17 cellular contexts compared by ENCODE assay signal in genomic region chr6:167682546-167683027, GRCh38.
A peak's percentile ranks its signal among the peaks of the same experiment; 100 is the strongest.
DNase-seq lines count a peak whose midpoint lies in the region; ATAC-seq and TF ChIP-seq lines count a peak whose summit lies in the region.
"Had no signal": no experiment of that assay in that cellular context is flagged by ENCODE, and none has a peak within 500 bp of the region (broad histone marks: within the 10 kb centered on the region; RNA-seq: fewer than 3 reads in every experiment).

No MANE protein-coding gene starts in this region.

- H3K36me3 Mint-ChIP-seq in chondrocyte (ENCODE audit: low read depth) (peaks cover 1% of the 10 kb centered on the region), progenitor cell of endocrine pancreas (ENCODE audit: insufficient read depth) (peaks cover 6% of the 10 kb centered on the region)
- H3K36me3 Mint-ChIP-seq: activated naive CD8-positive, alpha-beta T cell treated with anti-CD3 and anti-CD28 coated beads, Interleukin-2, amount 10 ng/mL, durations not matched to agents 7 days and 5 days; CD8-positive, alpha-beta T cell had no signal

- H3K4me1 Mint-ChIP-seq in chondrocyte (ENCODE audit: low read depth) (peaks cover 52% of the 10 kb centered on the region), progenitor cell of endocrine pancreas (ENCODE audit: low read depth) (peaks cover 68% of the 10 kb centered on the region)

- H3K27ac Mint-ChIP-seq in chondrocyte (ENCODE audit: unreplicated experiment), result peak overlapping the region; percentile 89
- peak overlapping the region; percentile 96 for H3K27ac Mint-ChIP-seq in progenitor cell of endocrine pancreas
- H3K27ac Mint-ChIP-seq: activated naive CD8-positive, alpha-beta T cell treated with anti-CD3 and anti-CD28 coated beads, Interleukin-2, amount 10 ng/mL, durations not matched to agents 7 days and 5 days; CD8-positive, alpha-beta T cell had no signal

- no peaks in the 10 kb centered on the region for H3K79me2 ChIP-seq in OCI-LY7 (ENCODE audit: insufficient read depth, low read depth, low read length)

- no peaks in the 10 kb centered on the region for H3K9me2 ChIP-seq in OCI-LY7 (ENCODE audit: insufficient read depth, low read length)

- DNase-seq in chondrocyte (ENCODE audit: low spot score) (no peak), right atrium auricular region (ENCODE audit: low spot score) (no peak), progenitor cell of endocrine pancreas (ENCODE audit: low spot score, unreplicated experiment) (no peak), OCI-M1 (lab: John Stamatoyannopoulos, UW) (no peak), OCI-LY7 (ENCODE audit: low spot score) (no peak)
- DNase-seq: activated CD4-positive, alpha-beta T cell treated with anti-CD3 and anti-CD28 coated beads, Interleukin-2, amount 50 U/mL, for 4 hours; activated naive CD8-positive, alpha-beta T cell treated with anti-CD3 and anti-CD28 coated beads, Interleukin-2, amount 10 ng/mL, durations not matched to agents 7 days and 5 days; activated T-cell treated with anti-CD3 and anti-CD28 coated beads, Interleukin-2, amount 50 U/mL, for 48 hours; CD8-positive, alpha-beta T cell; cerebellar nuclear complex; glutamatergic neuron; NCI-H2081; NCI-H524 had no signal

- H3K9me3 Mint-ChIP-seq in chondrocyte (ENCODE audit: low read depth) (no peaks in the 10 kb centered on the region), progenitor cell of endocrine pancreas (ENCODE audit: low read depth) (peaks cover 3% of the 10 kb centered on the region)
- H3K9me3 Mint-ChIP-seq: CD8-positive, alpha-beta T cell had no signal

- ATAC-seq in HG03159 (IDR thresholded peaks at IDR 0.05; ENCODE audit: unreplicated experiment) (no peak), GM21390 (IDR thresholded peaks at IDR 0.05; ENCODE audit: unreplicated experiment) (no peak)
- ATAC-seq: CD8-positive, alpha-beta T cell had no signal

- H3K4me3 Mint-ChIP-seq in chondrocyte (ENCODE audit: unreplicated experiment), result no peak overlapping the region
- no peak overlapping the region for H3K4me3 Mint-ChIP-seq in progenitor cell of endocrine pancreas (ENCODE audit: low read depth)
- H3K4me3 Mint-ChIP-seq: activated naive CD8-positive, alpha-beta T cell treated with anti-CD3 and anti-CD28 coated beads, Interleukin-2, amount 10 ng/mL, durations not matched to agents 7 days and 5 days; CD8-positive, alpha-beta T cell had no signal

- H3K36me3 ChIP-seq in right atrium auricular region (no peaks in the 10 kb centered on the region), OCI-LY7 (ENCODE audit: insufficient read depth, low read length) (no peaks in the 10 kb centered on the region)
- H3K36me3 ChIP-seq: prostate gland had no signal

- H3K4me1 ChIP-seq in right atrium auricular region (peaks cover 0 to 42% of the 10 kb centered on the region in 2 donors), OCI-LY7 (ENCODE audit: insufficient read depth, low read length, poor library complexity, severe bottlenecking) (no peaks in the 10 kb centered on the region)
- H3K4me1 ChIP-seq: prostate gland had no signal

- H3K27ac ChIP-seq in 22Rv1 (0 out of 2 replicates have a peak overlapping the region, but pooled peaks have one; percentile 12), right atrium auricular region (peak overlapping the region; percentile 65 to 86), OCI-LY7 (ENCODE audit: low read depth, low read length, poor library complexity, severe bottlenecking) (no peak overlapping the region)

- TF ChIP-seq CTCF in 22Rv1 (IDR thresholded peaks at IDR 0.05) (no peak), chondrocyte (IDR thresholded peaks at IDR 0.05) (no peak), right atrium auricular region (IDR thresholded peaks at IDR 0.05) (no peak), progenitor cell of endocrine pancreas (IDR thresholded peaks at IDR 0.05; ENCODE audit: unreplicated experiment) (no peak), OCI-LY7 (conservative IDR thresholded peaks at IDR 0.05; ENCODE audit: low read length) (no peak)

- H2AFZ ChIP-seq in OCI-LY7 (ENCODE audit: low read length), result no peak overlapping the region

- POLR2A ChIA-PET in OCI-LY7 (lab: Charles Lee), result no interaction called here

- H4K20me1 ChIP-seq in OCI-LY7 (ENCODE audit: insufficient read depth, low read length), result no peaks in the 10 kb centered on the region

- no peak overlapping the region for H3K4me2 ChIP-seq in OCI-LY7 (ENCODE audit: low read length)

- CTCF ChIA-PET in OCI-LY7 (lab: Charles Lee; ENCODE audit: unreplicated experiment), result no interaction called here

- no TSS peak for BruUV-seq in OCI-LY7 (replicated peaks; lab: Mats Ljungman, UMichigan)

- intact Hi-C loops in OCI-LY7 (cut with micrococcal nuclease; ENCODE audit: unreplicated experiment), result no loop called here

- H3K27me3 Mint-ChIP-seq in chondrocyte (ENCODE audit: low read depth), result peaks cover 29% of the 10 kb centered on the region
- H3K27me3 Mint-ChIP-seq in progenitor cell of endocrine pancreas, result no peaks in the 10 kb centered on the region

- H3K4me3 ChIP-seq in right atrium auricular region (no peak overlapping the region), OCI-LY7 (ENCODE audit: low read depth, low read length, poor library complexity, severe bottlenecking) (no peak overlapping the region)
- H3K4me3 ChIP-seq: prostate gland had no signal

- H3K9me3 ChIP-seq in right atrium auricular region (no peaks in the 10 kb centered on the region), OCI-LY7 (ENCODE audit: low read length) (no peaks in the 10 kb centered on the region)
- H3K9me3 ChIP-seq: prostate gland had no signal

- no peaks in the 10 kb centered on the region for H3K27me3 ChIP-seq in right atrium auricular region
